30 cellular contexts compared by ENCODE assay signal in genomic region chr6:100152201-100152600, GRCh38.
"Had no signal": no experiment of that assay in that cellular context is flagged by ENCODE, and none has a peak within 500 bp of the region (broad histone marks: within the 10 kb centered on the region; RNA-seq: fewer than 3 reads in every experiment).

No MANE protein-coding gene starts in this region.

- H3K27me3 ChIP-seq: breast epithelium, pancreas, thyroid gland, upper lobe of left lung had no signal

- H3K9me3 ChIP-seq: breast epithelium, pancreas, prostate gland, thyroid gland, upper lobe of left lung had no signal

- H3K27ac ChIP-seq: breast epithelium, pancreas, prostate gland, thyroid gland, upper lobe of left lung had no signal

- H3K4me1 ChIP-seq: breast epithelium, pancreas, prostate gland, thyroid gland, upper lobe of left lung had no signal

- ATAC-seq: activated naive CD8-positive, alpha-beta T cell treated with anti-CD3 and anti-CD28 coated beads, Interleukin-2, amount 50 U/mL, for 24 hours; esophagus mucosa; left ventricle myocardium superior; naive thymus-derived CD4-positive, alpha-beta T cell; pancreas; sciatic nerve; stimulated activated effector memory CD8-positive, alpha-beta T cell treated with anti-CD3 and anti-CD28 coated beads, Interleukin-12 subunit alpha, Interleukin-12 subunit beta, amount 100 ng/mL, for 72 hours; T-helper 17 cell; WTC11 had no signal

- H3K4me3 ChIP-seq: breast epithelium, pancreas, prostate gland, thyroid gland, upper lobe of left lung had no signal

- H3K36me3 ChIP-seq: breast epithelium, pancreas, prostate gland, thyroid gland, upper lobe of left lung had no signal

- FAIRE-seq: keratinocyte, pancreas, small intestine had no signal

- DNase-seq: activated CD4-positive, alpha-beta memory T cell treated with anti-CD3 and anti-CD28 coated beads, Interleukin-2, amount 10 ng/mL, durations not matched to agents 7 days and 5 days; activated CD4-positive, alpha-beta T cell treated with anti-CD3 and anti-CD28 coated beads for 1 hour; activated CD4-positive, alpha-beta T cell treated with anti-CD3 and anti-CD28 coated beads, Interleukin-2, amount 10 ng/mL, durations not matched to agents 7 days and 5 days; activated CD8-positive, alpha-beta memory T cell treated with anti-CD3 and anti-CD28 coated beads, Interleukin-2, amount 50 U/mL, for 48 hours; activated gamma-delta T cell treated with Interleukin-2 at 50 U/mL for 16 hours; activated naive CD4-positive, alpha-beta T cell treated with anti-CD3 and anti-CD28 coated beads, Interleukin-2, amount 50 U/mL, for 16 hours; activated naive CD8-positive, alpha-beta T cell treated with anti-CD3 and anti-CD28 coated beads, Interleukin-2, amount 50 U/mL, for 24 hours; activated T-cell treated with anti-CD3 and anti-CD28 coated beads, Interleukin-2, amount 50 U/mL, for 24 hours; central memory CD4-positive, alpha-beta T cell; endodermal cell; head of caudate nucleus; hippocampal formation; left cardiac atrium; left ventricle myocardium superior; naive thymus-derived CD4-positive, alpha-beta T cell; pancreas; retina; small intestine; stimulated activated CD4-positive, alpha-beta T cell treated with anti-CD3 and anti-CD28 coated beads, Interleukin-4, amount 100 ng/mL, for 24 hours; T-helper 17 cell; T1000; thyroid gland; upper lobe of left lung had no signal
